8 cellular contexts compared by ENCODE assay signal in the genomic region with DNA sequence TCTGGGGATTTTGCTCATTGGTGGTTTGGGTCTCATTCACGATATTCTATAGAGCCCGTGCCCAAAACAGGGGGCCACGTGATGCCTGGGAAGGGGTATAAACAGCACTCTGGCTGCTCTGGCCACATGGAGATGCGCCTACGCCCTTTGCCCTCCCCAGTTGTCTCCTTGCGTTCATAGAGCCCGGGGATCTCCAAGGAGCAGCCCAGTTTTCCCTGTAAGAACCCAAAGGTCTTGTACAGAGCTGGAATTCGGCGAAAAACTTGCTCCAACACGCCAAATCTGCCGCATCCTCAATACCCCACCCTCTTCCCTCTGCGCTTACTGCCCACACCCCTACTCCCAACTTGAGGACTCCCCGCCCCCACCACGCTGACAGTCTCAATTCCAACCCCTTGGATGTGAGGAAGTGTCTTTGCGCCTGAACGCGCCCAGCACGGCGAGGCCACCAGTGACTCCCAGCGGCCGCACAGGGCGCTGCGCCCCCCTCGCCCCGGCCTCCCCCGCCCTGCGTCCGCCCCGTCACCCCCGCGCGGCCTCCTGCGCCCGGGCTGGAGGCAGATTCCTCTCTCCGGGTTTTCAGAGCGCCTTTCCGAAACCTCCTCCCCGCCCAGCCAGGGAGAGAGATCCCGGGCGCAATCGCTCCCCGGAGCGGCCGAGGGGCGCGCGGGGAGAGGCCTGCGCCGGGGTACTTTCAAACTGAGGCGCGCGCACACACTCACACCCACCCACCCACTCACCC. TPM values are rescaled to one million over a fixed set of nuclear protein-coding genes. Genes with fewer than 3 reads are reported as not detected.
DNase-seq lines count a peak whose midpoint lies in the region; ATAC-seq and TF ChIP-seq lines count a peak whose summit lies in the region.

A gene (plus strand): TSS at position 582 of the 742 bp plus-strand sequence. CDS start 558 bp downstream, outside the sequence.

- TF ChIP-seq POLR2A in uterus (IDR thresholded peaks at IDR 0.05) (peak in 1 of 2 donors; percentile 48), GM18505 (IDR thresholded peaks at IDR 0.05; ENCODE audit: borderline replicate concordance, extremely low read depth, insufficient read depth, insufficient read length) (no peak)

- no peaks in the 10 kb centered on the region for H3K9me3 ChIP-seq in mucosa of descending colon
- no peaks in the 10 kb centered on the region for H3K9me3 ChIP-seq in uterus

- H3K27me3 Mint-ChIP-seq in HFFc6 (ENCODE audit: insufficient read depth), result no peaks in the 10 kb centered on the region

- intact Hi-C loops in mucosa of descending colon (cut with DNase I, micrococcal nuclease), result loop anchor here (5.0 to 10.0 kb wide), 2 partner anchors 130 to 223 kb away; no protein-coding TSS in a partner anchor
- intact Hi-C loops in uterus (cut with DNase I; ENCODE audit: low total_unique reads), result no loop called here

- no peaks in the 10 kb centered on the region for H3K27me3 ChIP-seq in uterus

- H3K36me3 ChIP-seq in mucosa of descending colon (ENCODE audit: low read depth), result no peaks in the 10 kb centered on the region
- no peaks in the 10 kb centered on the region for H3K36me3 ChIP-seq in uterus

- H3K27ac ChIP-seq in uterus, result peak within 1 kb of the TSS; percentile 84 to 87

- H3K9me3 Mint-ChIP-seq in HFFc6, result no peaks in the 10 kb centered on the region

- peak; percentile 29 for DNase-seq in Ammon's horn (ENCODE audit: low spot score)
- DNase-seq in HFFc6, result peak; percentile 60
- peak; percentile 20 for DNase-seq in RPMI8226
- peak; percentile 66 to 80 (median 77) for DNase-seq in mucosa of descending colon
- peak; percentile 69 to 76 for DNase-seq in uterus

- H3K4me1 ChIP-seq in mucosa of descending colon (ENCODE audit: low read depth) (no peaks in the 10 kb centered on the region), uterus (no peaks in the 10 kb centered on the region)

- H3K4me1 Mint-ChIP-seq in HFFc6 (ENCODE audit: low read depth), result peaks cover 17% of the 10 kb centered on the region

- ATAC-seq in esophagus mucosa (peak; percentile 82), mucosa of descending colon (peak; percentile 82), GM18505 (IDR thresholded peaks at IDR 0.05; ENCODE audit: unreplicated experiment) (no peak), GM21717 (IDR thresholded peaks at IDR 0.05; ENCODE audit: unreplicated experiment) (no peak)

- H3K4me3 Mint-ChIP-seq in HFFc6, result peak within 1 kb of the TSS; percentile 87

- no peaks in the 10 kb centered on the region for H3K36me3 Mint-ChIP-seq in HFFc6 (ENCODE audit: low read depth)

- peak; percentile 66 for TF ChIP-seq CTCF in HFFc6 (IDR thresholded peaks at IDR 0.05)
- peak; percentile 21 for TF ChIP-seq CTCF in mucosa of descending colon (IDR thresholded peaks at IDR 0.05)
- TF ChIP-seq CTCF in uterus (IDR thresholded peaks at IDR 0.05), result peak in 3 of 4 experiments; percentile 33 to 76 (median 52)

- H3K27ac Mint-ChIP-seq in HFFc6, result peak within 1 kb of the TSS; percentile 70

- H3K4me3 ChIP-seq in mucosa of descending colon (peak within 1 kb of the TSS; percentile 3), uterus (peak within 1 kb of the TSS; percentile 55 to 66)

RNA-seq across cellular contexts. Expression of the gene that starts here (rescaled TPM):
- 1 to 10 TPM; 2.8 to 6.1 (median 4.9) TPM for total RNA-seq in HFFc6 (2021; fragmentation: NEBNext Ultra II Directional; extraction: Animal tissue kit (Norgen Biotek cat#: 25700))
- total RNA-seq in esophagus mucosa, result 2.5 TPM
- 10 to 100 TPM in 1 of 3 donors, 1 to 10 TPM in 2; 1.8 to 11.7 (median 2.1) TPM for total RNA-seq in mucosa of descending colon
- total RNA-seq in uterus, result 10 to 100 TPM in 2 of 4 donors, 1 to 10 TPM in 2; 3.5 to 14.3 (median 9.5) TPM

Comparison
In these comparisons a context has a peak if more than half of its experiments do, and no peak if none do; other contexts are left out.
1. DNase-seq: peak in every context shown above with its lines; median percentile 77 in mucosa of descending colon; 72 in uterus; 60 in HFFc6; 29 in Ammon's horn; 20 in RPMI8226.
2. ATAC-seq: peak in esophagus mucosa (single experiment) and mucosa of descending colon (single experiment); none in GM18505 (single experiment) and GM21717 (single experiment).
3. Peak in every context shown above with its lines, with median percentiles within 50 percentile points of each other: CTCF ChIP-seq.